In genomic region chr13:25648996-25649633, GRCh38 we compare ENCODE assay signal across 13 cellular contexts.
A peak's percentile ranks its signal among the peaks of the same experiment; 100 is the strongest.
DNase-seq lines count a peak whose midpoint lies in the region; ATAC-seq and TF ChIP-seq lines count a peak whose summit lies in the region.
"Had no signal": no experiment of that assay in that cellular context is flagged by ENCODE, and none has a peak within 500 bp of the region (broad histone marks: within the 10 kb centered on the region; RNA-seq: fewer than 3 reads in every experiment).

No MANE protein-coding gene starts in this region.

- ATAC-seq in omental fat pad (ENCODE audit: low FRiP score), result no peak
- no peak for ATAC-seq in HG02938 (IDR thresholded peaks at IDR 0.05; ENCODE audit: unreplicated experiment)

- DNase-seq in DMS53 (lab: John Stamatoyannopoulos, UW) (peak; percentile 92), LHCN-M2 (ENCODE audit: low read depth) (peak; percentile 70), islet precursor cell (peak; percentile 75), skeletal muscle cell (ENCODE audit: low read depth) (peak; percentile 15), omental fat pad (ENCODE audit: low spot score) (no peak), NCI-H446 treated with DMSO at 0.1 percent for 48 hours (lab: John Stamatoyannopoulos, UW) (no peak)
- DNase-seq: CD8-positive, alpha-beta memory T cell; DMS79 treated with DMSO at 0.1 percent for 48 hours; NCI-H1105 treated with DMSO at 0.1 percent for 48 hours; NCI-H187; SHP77 treated with DMSO at 0.1 percent for 48 hours had no signal

- TF ChIP-seq CTCF in omental fat pad (IDR thresholded peaks at IDR 0.05), result no peak

- no peak overlapping the region for H3K4me3 ChIP-seq in skeletal muscle cell (ENCODE audit: low read depth, low read length)
- H3K4me3 ChIP-seq: BLaER1 had no signal

Comparison
In these comparisons a context has a peak if more than half of its experiments do, and no peak if none do; other contexts are left out.
1. DNase-seq: peak in DMS53 (single experiment), LHCN-M2 (single experiment), islet precursor cell (single experiment) and skeletal muscle cell (single experiment); none in omental fat pad (single experiment) and NCI-H446 treated with DMSO at 0.1 percent for 48 hours (single experiment).